In the genomic region with DNA sequence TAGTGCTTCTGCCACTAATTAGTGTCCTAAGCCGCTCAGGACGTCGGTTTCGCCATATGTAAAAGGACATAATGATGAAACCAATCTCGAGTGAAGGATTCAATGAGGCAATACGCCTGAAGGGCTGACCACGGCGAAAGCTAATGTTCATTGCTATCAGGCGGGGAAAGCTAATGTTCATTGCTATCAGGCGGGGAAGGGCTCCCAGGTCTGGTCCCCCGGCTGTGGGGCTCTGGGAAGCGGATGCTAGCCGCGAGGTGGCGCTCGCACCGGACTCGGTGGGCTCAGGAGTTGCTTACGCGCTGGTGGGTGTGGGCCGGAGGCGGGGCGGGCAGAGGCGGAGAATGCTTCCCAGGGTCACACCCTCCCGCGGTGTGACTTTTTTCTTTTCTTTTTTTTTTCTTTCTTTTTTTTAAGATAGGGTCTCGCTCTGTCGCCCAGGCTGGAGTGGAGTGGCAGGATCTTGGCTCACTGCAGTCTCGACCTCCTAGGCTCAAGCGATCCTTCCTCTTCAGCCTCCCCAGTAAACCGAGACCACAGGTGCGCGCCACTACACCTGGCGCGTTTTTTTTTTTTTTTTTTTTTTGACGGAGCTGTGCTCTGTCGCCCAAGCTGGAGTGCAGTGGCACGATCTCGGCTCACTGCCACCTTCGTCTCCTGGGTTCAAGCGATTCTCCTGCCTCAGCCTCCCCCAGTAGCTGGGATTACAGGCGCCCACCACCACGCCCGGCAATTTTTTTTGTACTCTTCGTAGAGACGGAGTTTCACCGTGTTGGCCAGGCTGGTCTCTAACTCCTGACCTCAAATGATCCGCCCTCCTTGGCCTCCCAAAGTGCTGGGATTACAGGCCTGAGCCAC, we compare ENCODE assay signal across 1 cellular context.
TF ChIP-seq lines count a peak whose summit lies in the region.

No MANE protein-coding gene starts in this region.

TF ChIP-seq in SK-N-SH treated with all-trans-retinoic acid at 6 μM for 48 hours, 23 proteins besides CTCF, POLR2A, EP300 and RAD21 (continued from another document):
- TF ChIP-seq, protein P1, sequence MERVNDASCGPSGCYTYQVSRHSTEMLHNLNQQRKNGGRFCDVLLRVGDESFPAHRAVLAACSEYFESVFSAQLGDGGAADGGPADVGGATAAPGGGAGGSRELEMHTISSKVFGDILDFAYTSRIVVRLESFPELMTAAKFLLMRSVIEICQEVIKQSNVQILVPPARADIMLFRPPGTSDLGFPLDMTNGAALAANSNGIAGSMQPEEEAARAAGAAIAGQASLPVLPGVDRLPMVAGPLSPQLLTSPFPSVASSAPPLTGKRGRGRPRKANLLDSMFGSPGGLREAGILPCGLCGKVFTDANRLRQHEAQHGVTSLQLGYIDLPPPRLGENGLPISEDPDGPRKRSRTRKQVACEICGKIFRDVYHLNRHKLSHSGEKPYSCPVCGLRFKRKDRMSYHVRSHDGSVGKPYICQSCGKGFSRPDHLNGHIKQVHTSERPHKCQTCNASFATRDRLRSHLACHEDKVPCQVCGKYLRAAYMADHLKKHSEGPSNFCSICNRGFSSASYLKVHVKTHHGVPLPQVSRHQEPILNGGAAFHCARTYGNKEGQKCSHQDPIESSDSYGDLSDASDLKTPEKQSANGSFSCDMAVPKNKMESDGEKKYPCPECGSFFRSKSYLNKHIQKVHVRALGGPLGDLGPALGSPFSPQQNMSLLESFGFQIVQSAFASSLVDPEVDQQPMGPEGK (CRISPR knock-in tag; IDR thresholded peaks at IDR 0.05; ENCODE audit: borderline replicate concordance), result no peak
- TF ChIP-seq ZNF70 (CRISPR knock-in tag; IDR thresholded peaks at IDR 0.05) (no peak), CSDC2 (CRISPR knock-in tag; IDR thresholded peaks at IDR 0.05) (no peak), ZC3H10 (CRISPR knock-in tag; IDR thresholded peaks at IDR 0.05) (no peak), RARB (CRISPR knock-in tag; IDR thresholded peaks at IDR 0.05) (no peak), ZNF565 (CRISPR knock-in tag; conservative IDR thresholded peaks at IDR 0.05; ENCODE audit: low read depth) (no peak)
